10 cellular contexts compared by ENCODE assay signal in the genomic region with DNA sequence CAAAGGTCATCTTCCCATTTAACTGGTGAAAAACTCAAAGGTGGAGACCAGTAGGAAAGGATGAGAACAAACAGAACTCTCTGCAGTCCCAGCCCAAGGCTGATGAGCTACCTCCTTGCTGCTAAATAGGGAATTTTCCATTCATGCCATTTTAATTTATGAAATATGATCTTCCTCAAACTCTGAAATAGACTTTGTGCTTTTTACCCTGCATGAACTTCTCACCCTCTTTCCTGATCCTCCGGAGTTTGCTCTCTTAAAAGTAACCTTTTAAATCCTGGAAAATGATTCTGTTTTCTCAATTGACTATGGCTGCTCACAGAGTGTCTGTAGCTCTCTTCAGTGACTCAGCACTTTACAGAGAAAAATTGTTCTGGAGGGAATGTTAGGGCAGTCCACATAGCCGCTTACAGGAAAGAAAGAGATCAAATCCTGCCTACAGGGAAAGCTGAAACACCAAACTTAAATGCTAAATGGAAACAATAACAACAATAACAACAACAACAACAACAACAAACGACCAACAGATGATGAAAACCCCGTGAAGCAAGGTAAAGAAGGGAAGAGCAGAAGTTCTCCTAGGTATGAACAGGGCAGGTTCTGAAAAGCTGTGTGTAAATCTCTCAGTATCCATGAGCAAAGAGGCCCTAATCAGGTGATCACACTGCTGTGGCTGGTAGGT.
A peak's percentile ranks its signal among the peaks of the same experiment; 100 is the strongest.
DNase-seq lines count a peak whose midpoint lies in the region; ATAC-seq and TF ChIP-seq lines count a peak whose summit lies in the region.
"Had no signal": no experiment of that assay in that cellular context is flagged by ENCODE, and none has a peak within 500 bp of the region (broad histone marks: within the 10 kb centered on the region; RNA-seq: fewer than 3 reads in every experiment).

No MANE protein-coding gene starts in this region.

- CTCF ChIA-PET in HEK293 (lab: Yijun Ruan, JAX): interaction anchor here (1.4 kb wide), 1 partner anchor 126 kb away, joined by 3 read pairs; no protein-coding TSS in a partner anchor
- CTCF ChIA-PET in activated CD4-positive, alpha-beta T cell treated with anti-CD3 and anti-CD28 coated beads, Interleukin-2, amount 10 ng/mL, durations not matched to agents 7 days and 5 days (lab: Charles Lee): no interaction called here

- H3K4me1 ChIP-seq in HEK293 (ENCODE audit: control insufficient read depth, insufficient read depth, low read length) (no peaks in the 10 kb centered on the region), right cardiac atrium (ENCODE audit: control insufficient read depth, insufficient read depth, low read length) (no peaks in the 10 kb centered on the region), stomach (peaks cover 0 to 40% (median 19%) of the 10 kb centered on the region in 4 donors)
- H3K4me1 ChIP-seq: prostate gland had no signal

- no peaks in the 10 kb centered on the region for H3K4me1 Mint-ChIP-seq in activated CD4-positive, alpha-beta T cell treated with anti-CD3 and anti-CD28 coated beads, Interleukin-2, amount 10 ng/mL, durations not matched to agents 7 days and 5 days
- H3K4me1 Mint-ChIP-seq: stimulated activated effector memory CD8-positive, alpha-beta T cell treated with anti-CD3 and anti-CD28 coated beads, Interleukin-12 subunit alpha, Interleukin-12 subunit beta, amount 100 ng/mL, for 72 hours had no signal

- TF ChIP-seq CTCF in HEK293 (tag by site-specific recombination; IDR thresholded peaks at IDR 0.05) (no peak), stomach (IDR thresholded peaks at IDR 0.05) (no peak)

- no peak for TF ChIP-seq POLR2A in stomach (IDR thresholded peaks at IDR 0.05)

- no peaks in the 10 kb centered on the region for H3K36me3 ChIP-seq in HEK293 (ENCODE audit: control insufficient read depth in 2 of 2, insufficient read depth in 1 of 2, low read length in 2 of 2)
- H3K36me3 ChIP-seq in stomach: no peaks in the 10 kb centered on the region
- H3K36me3 ChIP-seq: prostate gland had no signal

- H3K36me3 Mint-ChIP-seq in activated CD4-positive, alpha-beta T cell treated with anti-CD3 and anti-CD28 coated beads, Interleukin-2, amount 10 ng/mL, durations not matched to agents 7 days and 5 days (ENCODE audit: low read depth): no peaks in the 10 kb centered on the region
- H3K36me3 Mint-ChIP-seq: stimulated activated effector memory CD8-positive, alpha-beta T cell treated with anti-CD3 and anti-CD28 coated beads, Interleukin-12 subunit alpha, Interleukin-12 subunit beta, amount 100 ng/mL, for 72 hours had no signal

- 46% methylated on average over 4 of the region's 4 CpGs for WGBS in right cardiac atrium
- WGBS in stomach, 5 donors: 43 to 52% (median 44%) methylated on average over 4 of the region's 4 CpGs

- H3K9me3 ChIP-seq in HEK293 (ENCODE audit: control insufficient read depth, insufficient read depth, low read depth, low read length) (no peaks in the 10 kb centered on the region), right cardiac atrium (ENCODE audit: control insufficient read depth, low read length) (no peaks in the 10 kb centered on the region), stomach (no peaks in the 10 kb centered on the region)
- H3K9me3 ChIP-seq: prostate gland had no signal

- peak; percentile 38 to 74 for ATAC-seq in right cardiac atrium
- ATAC-seq in HG03469 (IDR thresholded peaks at IDR 0.05; ENCODE audit: unreplicated experiment): no peak
- ATAC-seq: stimulated activated effector memory CD8-positive, alpha-beta T cell treated with anti-CD3 and anti-CD28 coated beads, Interleukin-12 subunit alpha, Interleukin-12 subunit beta, amount 100 ng/mL, for 72 hours had no signal

- intact Hi-C loops in right cardiac atrium (cut with DNase I): loop anchor here in 2 of 4 donors (10.0 kb wide), 2 partner anchors 120 to 130 kb away; no protein-coding TSS in a partner anchor
- intact Hi-C loops in stomach (cut with DNase I; ENCODE audit: low total_unique reads): no loop called here

- POLR2A ChIA-PET in HEK293 (lab: Yijun Ruan, JAX): no interaction called here
- POLR2A ChIA-PET in activated CD4-positive, alpha-beta T cell treated with anti-CD3 and anti-CD28 coated beads, Interleukin-2, amount 10 ng/mL, durations not matched to agents 7 days and 5 days (lab: Charles Lee): no interaction called here

- no peaks in the 10 kb centered on the region for H3K9me3 Mint-ChIP-seq in activated CD4-positive, alpha-beta T cell treated with anti-CD3 and anti-CD28 coated beads, Interleukin-2, amount 10 ng/mL, durations not matched to agents 7 days and 5 days

- no peak overlapping the region for H3K4me3 Mint-ChIP-seq in activated CD4-positive, alpha-beta T cell treated with anti-CD3 and anti-CD28 coated beads, Interleukin-2, amount 10 ng/mL, durations not matched to agents 7 days and 5 days
- H3K4me3 Mint-ChIP-seq: stimulated activated effector memory CD8-positive, alpha-beta T cell treated with anti-CD3 and anti-CD28 coated beads, Interleukin-12 subunit alpha, Interleukin-12 subunit beta, amount 100 ng/mL, for 72 hours had no signal

- TF ChIP-seq EP300 in stomach (IDR thresholded peaks at IDR 0.05): no peak

- no peak for DNase-seq in right cardiac atrium
- no peak for DNase-seq in stomach
- DNase-seq in Ammon's horn (ENCODE audit: low spot score): no peak
- DNase-seq in 8988T: no peak
- no peak for DNase-seq in activated CD4-positive, alpha-beta T cell treated with anti-CD3 and anti-CD28 coated beads, Interleukin-2, amount 10 ng/mL, durations not matched to agents 7 days and 5 days

- H3K27ac ChIP-seq in HEK293 (ENCODE audit: extremely low read depth, low read depth, low read length) (no peak overlapping the region), angular gyrus (ENCODE audit: low read depth, low read length) (peak overlapping the region; percentile 14), right cardiac atrium (ENCODE audit: low read length) (peak overlapping the region; percentile 70), stomach (peak overlapping the region in 4 of 5 donors; percentile 22 to 39 (median 24))

- no peaks in the 10 kb centered on the region for H3K27me3 Mint-ChIP-seq in activated CD4-positive, alpha-beta T cell treated with anti-CD3 and anti-CD28 coated beads, Interleukin-2, amount 10 ng/mL, durations not matched to agents 7 days and 5 days

- no peak overlapping the region for H3K27ac Mint-ChIP-seq in activated CD4-positive, alpha-beta T cell treated with anti-CD3 and anti-CD28 coated beads, Interleukin-2, amount 10 ng/mL, durations not matched to agents 7 days and 5 days
- H3K27ac Mint-ChIP-seq: stimulated activated effector memory CD8-positive, alpha-beta T cell treated with anti-CD3 and anti-CD28 coated beads, Interleukin-12 subunit alpha, Interleukin-12 subunit beta, amount 100 ng/mL, for 72 hours had no signal

- H3K27me3 ChIP-seq in right cardiac atrium (ENCODE audit: control insufficient read depth, insufficient read depth): no peaks in the 10 kb centered on the region
- no peaks in the 10 kb centered on the region for H3K27me3 ChIP-seq in stomach

- no peak overlapping the region for H3K4me3 ChIP-seq in HEK293 (ENCODE audit: low read depth, low read length)
- H3K4me3 ChIP-seq in right cardiac atrium (ENCODE audit: low read length): no peak overlapping the region
- no peak overlapping the region for H3K4me3 ChIP-seq in stomach
- H3K4me3 ChIP-seq: prostate gland had no signal

TF ChIP-seq in HEK293, 187 proteins besides CTCF, POLR2A, EP300 and RAD21:
- peak; percentile 78 for TF ChIP-seq ZBTB17 (tag by site-specific recombination; IDR thresholded peaks at IDR 0.05)
- no peak for TF ChIP-seq ZNF514 (tag by site-specific recombination; IDR thresholded peaks at IDR 0.05)
